1 cellular context compared by ENCODE assay signal in genomic region chr3:40846466-40846865, GRCh38.
TF ChIP-seq lines count a peak whose summit lies in the region.

No MANE protein-coding gene starts in this region.

TF ChIP-seq in H1, 55 proteins besides CTCF, POLR2A, EP300 and RAD21 (continued from another document):
- TF ChIP-seq CHD1 (IDR thresholded peaks at IDR 0.05; ENCODE audit: low read depth, low read length) (no peak), CBX8 (IDR thresholded peaks at IDR 0.05; ENCODE audit: borderline replicate concordance, low read depth, low read length) (no peak), NRF1 (IDR thresholded peaks at IDR 0.05; ENCODE audit: low read depth, low read length) (no peak), SP2 (IDR thresholded peaks at IDR 0.05; ENCODE audit: low read length) (no peak), SIX5 (IDR thresholded peaks at IDR 0.05; ENCODE audit: low read depth, low read length) (no peak), CTBP2 (IDR thresholded peaks at IDR 0.05; ENCODE audit: borderline replicate concordance, insufficient read depth, insufficient read length, low read length) (no peak), POLR2AphosphoS5 (IDR thresholded peaks at IDR 0.05; ENCODE audit: low read depth, low read length) (no peak), SP1 (IDR thresholded peaks at IDR 0.05; ENCODE audit: low read depth, low read length) (no peak), RXRA (IDR thresholded peaks at IDR 0.05; ENCODE audit: insufficient read depth, low read depth, low read length) (no peak), JUND (IDR thresholded peaks at IDR 0.05; ENCODE audit: low read length) (no peak), CHD7 (IDR thresholded peaks at IDR 0.05; ENCODE audit: insufficient replicate concordance, low read length) (no peak), SIN3A (conservative IDR thresholded peaks at IDR 0.05 in 1 of 2, IDR thresholded peaks at IDR 0.05 in 1 of 2; ENCODE audit: low read depth in 1 of 2, low read length in 2 of 2) (no peak)
- TF ChIP-seq, protein P1, sequence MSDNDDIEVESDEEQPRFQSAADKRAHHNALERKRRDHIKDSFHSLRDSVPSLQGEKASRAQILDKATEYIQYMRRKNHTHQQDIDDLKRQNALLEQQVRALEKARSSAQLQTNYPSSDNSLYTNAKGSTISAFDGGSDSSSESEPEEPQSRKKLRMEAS (IDR thresholded peaks at IDR 0.05) = no peak
- TF ChIP-seq, protein P2, sequence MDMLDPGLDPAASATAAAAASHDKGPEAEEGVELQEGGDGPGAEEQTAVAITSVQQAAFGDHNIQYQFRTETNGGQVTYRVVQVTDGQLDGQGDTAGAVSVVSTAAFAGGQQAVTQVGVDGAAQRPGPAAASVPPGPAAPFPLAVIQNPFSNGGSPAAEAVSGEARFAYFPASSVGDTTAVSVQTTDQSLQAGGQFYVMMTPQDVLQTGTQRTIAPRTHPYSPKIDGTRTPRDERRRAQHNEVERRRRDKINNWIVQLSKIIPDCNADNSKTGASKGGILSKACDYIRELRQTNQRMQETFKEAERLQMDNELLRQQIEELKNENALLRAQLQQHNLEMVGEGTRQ (IDR thresholded peaks at IDR 0.05; ENCODE audit: low read length) = no peak
